ENCODE assay signal across 1 cellular context in genomic region chr13:22793598-22794134, GRCh38.
TF ChIP-seq lines count a peak whose summit lies in the region.

No MANE protein-coding gene starts in this region.

TF ChIP-seq in HepG2, 621 proteins besides CTCF, POLR2A, EP300 and RAD21 (continued from another document and continues in another):
- no peak for TF ChIP-seq MNT (IDR thresholded peaks at IDR 0.05)
- no peak for TF ChIP-seq GABPA (IDR thresholded peaks at IDR 0.05; ENCODE audit: low read depth, low read length)
- no peak for TF ChIP-seq GABPA (CRISPR knock-in tag; IDR thresholded peaks at IDR 0.05; ENCODE audit: low read depth)
- peak; percentile 56; the same call in 1 of the 2 replicates for TF ChIP-seq SMAD3 (CRISPR knock-in tag; IDR thresholded peaks at IDR 0.05)
- TF ChIP-seq RBFOX2 (IDR thresholded peaks at IDR 0.05; ENCODE audit: low read depth, low read length), result no peak
- no peak for TF ChIP-seq KAT7 (CRISPR knock-in tag; IDR thresholded peaks at IDR 0.05; ENCODE audit: borderline replicate concordance)
- TF ChIP-seq, protein P1, sequence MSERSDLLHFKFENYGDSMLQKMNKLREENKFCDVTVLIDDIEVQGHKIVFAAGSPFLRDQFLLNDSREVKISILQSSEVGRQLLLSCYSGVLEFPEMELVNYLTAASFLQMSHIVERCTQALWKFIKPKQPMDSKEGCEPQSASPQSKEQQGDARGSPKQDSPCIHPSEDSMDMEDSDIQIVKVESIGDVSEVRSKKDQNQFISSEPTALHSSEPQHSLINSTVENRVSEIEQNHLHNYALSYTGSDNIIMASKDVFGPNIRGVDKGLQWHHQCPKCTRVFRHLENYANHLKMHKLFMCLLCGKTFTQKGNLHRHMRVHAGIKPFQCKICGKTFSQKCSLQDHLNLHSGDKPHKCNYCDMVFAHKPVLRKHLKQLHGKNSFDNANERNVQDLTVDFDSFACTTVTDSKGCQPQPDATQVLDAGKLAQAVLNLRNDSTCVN (CRISPR knock-in tag; IDR thresholded peaks at IDR 0.05; ENCODE audit: borderline replicate concordance), result peak; percentile 93
- no peak for TF ChIP-seq ZKSCAN1 (IDR thresholded peaks at IDR 0.05; ENCODE audit: low read length)
- no peak for TF ChIP-seq ZNF710 (CRISPR knock-in tag; IDR thresholded peaks at IDR 0.05; ENCODE audit: borderline replicate concordance)
- TF ChIP-seq NR0B2 (CRISPR knock-in tag; IDR thresholded peaks at IDR 0.05), result no peak
- peak; percentile 28; the same call in 1 of the 2 replicates for TF ChIP-seq ERF (CRISPR knock-in tag; IDR thresholded peaks at IDR 0.05)
- no peak for TF ChIP-seq ZNF282 (IDR thresholded peaks at IDR 0.05; ENCODE audit: partially characterized antibody)
- TF ChIP-seq JARID2 (CRISPR knock-in tag; IDR thresholded peaks at IDR 0.05; ENCODE audit: insufficient replicate concordance), result no peak
- TF ChIP-seq, protein P2, sequence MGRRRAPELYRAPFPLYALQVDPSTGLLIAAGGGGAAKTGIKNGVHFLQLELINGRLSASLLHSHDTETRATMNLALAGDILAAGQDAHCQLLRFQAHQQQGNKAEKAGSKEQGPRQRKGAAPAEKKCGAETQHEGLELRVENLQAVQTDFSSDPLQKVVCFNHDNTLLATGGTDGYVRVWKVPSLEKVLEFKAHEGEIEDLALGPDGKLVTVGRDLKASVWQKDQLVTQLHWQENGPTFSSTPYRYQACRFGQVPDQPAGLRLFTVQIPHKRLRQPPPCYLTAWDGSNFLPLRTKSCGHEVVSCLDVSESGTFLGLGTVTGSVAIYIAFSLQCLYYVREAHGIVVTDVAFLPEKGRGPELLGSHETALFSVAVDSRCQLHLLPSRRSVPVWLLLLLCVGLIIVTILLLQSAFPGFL (CRISPR knock-in tag; IDR thresholded peaks at IDR 0.05), result no peak
- TF ChIP-seq KDM3A (CRISPR knock-in tag; IDR thresholded peaks at IDR 0.05; ENCODE audit: low read depth), result peak; percentile 44; the same call in 1 of the 2 replicates
- TF ChIP-seq GZF1 (CRISPR knock-in tag; IDR thresholded peaks at IDR 0.05), result no peak
- TF ChIP-seq AGO1 (IDR thresholded peaks at IDR 0.05; ENCODE audit: low read depth, low read length, poor library complexity, severe bottlenecking), result no peak
- no peak for TF ChIP-seq ZNF337 (CRISPR knock-in tag; IDR thresholded peaks at IDR 0.05; ENCODE audit: borderline replicate concordance, low read depth)
- no peak for TF ChIP-seq HES4 (CRISPR knock-in tag; IDR thresholded peaks at IDR 0.05; ENCODE audit: borderline replicate concordance)
- TF ChIP-seq ZNF256 (CRISPR knock-in tag; conservative IDR thresholded peaks at IDR 0.05), result no peak
- TF ChIP-seq ZBTB4 (CRISPR knock-in tag; IDR thresholded peaks at IDR 0.05; ENCODE audit: borderline replicate concordance), result no peak
- no peak for TF ChIP-seq ZBTB1 (CRISPR knock-in tag; IDR thresholded peaks at IDR 0.05; ENCODE audit: borderline replicate concordance)
- TF ChIP-seq ZNF263 (CRISPR knock-in tag; IDR thresholded peaks at IDR 0.05), result no peak
- TF ChIP-seq ZC3H13 (CRISPR knock-in tag; IDR thresholded peaks at IDR 0.05), result no peak
- peak; percentile 77 for TF ChIP-seq FOXP4 (CRISPR knock-in tag; IDR thresholded peaks at IDR 0.05)
- TF ChIP-seq, protein P3, sequence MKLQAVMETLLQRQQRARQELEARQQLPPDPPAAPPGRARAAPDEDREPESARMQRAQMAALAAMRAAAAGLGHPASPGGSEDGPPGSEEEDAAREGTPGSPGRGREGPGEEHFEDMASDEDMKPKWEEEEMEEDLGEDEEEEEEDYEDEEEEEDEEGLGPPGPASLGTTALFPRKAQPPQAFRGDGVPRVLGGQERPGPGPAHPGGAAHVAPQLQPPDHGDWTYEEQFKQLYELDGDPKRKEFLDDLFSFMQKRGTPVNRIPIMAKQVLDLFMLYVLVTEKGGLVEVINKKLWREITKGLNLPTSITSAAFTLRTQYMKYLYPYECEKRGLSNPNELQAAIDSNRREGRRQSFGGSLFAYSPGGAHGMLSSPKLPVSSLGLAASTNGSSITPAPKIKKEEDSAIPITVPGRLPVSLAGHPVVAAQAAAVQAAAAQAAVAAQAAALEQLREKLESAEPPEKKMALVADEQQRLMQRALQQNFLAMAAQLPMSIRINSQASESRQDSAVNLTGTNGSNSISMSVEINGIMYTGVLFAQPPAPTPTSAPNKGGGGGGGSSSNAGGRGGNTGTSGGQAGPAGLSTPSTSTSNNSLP (IDR thresholded peaks at IDR 0.05; ENCODE audit: low read depth, low read length), result peak; percentile 39; the same call in 1 of the 2 replicates
- no peak for TF ChIP-seq MATR3 (CRISPR knock-in tag; IDR thresholded peaks at IDR 0.05)
- TF ChIP-seq NR2F1 (CRISPR knock-in tag; IDR thresholded peaks at IDR 0.05), result peak; percentile 32 to 39; a peak in 2 of 4 replicates
- no peak for TF ChIP-seq ZBTB40 (IDR thresholded peaks at IDR 0.05)
- no peak for TF ChIP-seq ZBTB40 (CRISPR knock-in tag; IDR thresholded peaks at IDR 0.05)
- TF ChIP-seq CEBPB (IDR thresholded peaks at IDR 0.05; ENCODE audit: borderline replicate concordance, low read depth, low read length), result peak; percentile 86
- TF ChIP-seq RXRB (CRISPR knock-in tag; IDR thresholded peaks at IDR 0.05; ENCODE audit: borderline replicate concordance), result peak; percentile 37; the same call in 1 of the 2 replicates
- TF ChIP-seq ATM (IDR thresholded peaks at IDR 0.05; ENCODE audit: borderline replicate concordance), result no peak
- TF ChIP-seq ZSCAN30 (CRISPR knock-in tag; IDR thresholded peaks at IDR 0.05), result no peak
- TF ChIP-seq SP2 (CRISPR knock-in tag; IDR thresholded peaks at IDR 0.05), result no peak
- TF ChIP-seq TCF7L2 (IDR thresholded peaks at IDR 0.05; ENCODE audit: low read depth, low read length), result peak; percentile 91
- TF ChIP-seq ZFP37 (CRISPR knock-in tag; IDR thresholded peaks at IDR 0.05; ENCODE audit: borderline replicate concordance), result no peak
